Comparison of ENCODE assay signal across 1 cellular context in genomic region chr12:7853557-7853956, GRCh38.
TF ChIP-seq lines count a peak whose summit lies in the region.

No MANE protein-coding gene starts in this region.

TF ChIP-seq in K562, 482 proteins besides CTCF, POLR2A, EP300 and RAD21:
- TF ChIP-seq ATF3 (IDR thresholded peaks at IDR 0.05) (peak; percentile 23; the same call in 1 of the 2 replicates), ATF3 (CRISPR knock-in tag; conservative IDR thresholded peaks at IDR 0.05) (no peak), BRD9 (IDR thresholded peaks at IDR 0.05; ENCODE audit: low read depth, partially characterized antibody) (no peak), SRF (CRISPR knock-in tag; IDR thresholded peaks at IDR 0.05) (peak in 1 of 2 experiments; percentile 95; a peak in 2 of 4 replicates), PRMT5 (CRISPR knock-in tag; IDR thresholded peaks at IDR 0.05) (no peak), CEBPG (CRISPR knock-in tag; IDR thresholded peaks at IDR 0.05) (peak; percentile 58; the same call in 1 of the 2 replicates), CEBPG (tag; conservative IDR thresholded peaks at IDR 0.05 in 1 of 2, IDR thresholded peaks at IDR 0.05 in 1 of 2) (peak in 1 of 2 experiments; percentile 81; a peak in 2 of 4 replicates), TRIM24 (IDR thresholded peaks at IDR 0.05) (peak in 1 of 2 experiments; percentile 37; a peak in 2 of 4 replicates), ATF4 (CRISPR knock-in tag; IDR thresholded peaks at IDR 0.05) (peak; percentile 32; the same call in 1 of the 2 replicates)
TF ChIP-seq in K562: peak in this region for 5.
